ENCODE assay signal across 8 cellular contexts in the genomic region with DNA sequence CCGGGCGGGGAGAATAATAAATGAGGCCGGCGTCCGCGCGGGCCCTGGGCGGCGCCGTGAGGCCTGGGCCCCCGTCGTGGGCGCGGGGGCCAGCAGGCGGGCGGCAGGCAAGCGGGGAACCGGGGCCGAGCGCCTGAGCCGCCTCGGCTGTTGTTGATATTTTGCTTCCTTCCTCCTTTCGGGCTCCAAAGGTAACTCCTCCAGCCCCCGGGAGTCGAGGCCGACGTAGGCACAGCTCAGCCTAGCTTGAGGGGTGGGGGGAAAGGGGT.
A peak's percentile ranks its signal among the peaks of the same experiment; 100 is the strongest.
DNase-seq lines count a peak whose midpoint lies in the region; ATAC-seq and TF ChIP-seq lines count a peak whose summit lies in the region.

A gene (minus strand): TSS at position 198 of the 269 bp plus-strand sequence. CDS start 17,483 bp downstream, outside the sequence.

- no peaks in the 10 kb centered on the region for H3K9me3 ChIP-seq in OCI-LY3 (ENCODE audit: insufficient read depth, low read length)

- DNase-seq in epithelial cell of esophagus (ENCODE audit: low read depth) (no peak), NCI-H82 treated with DMSO at 0.1 percent for 48 hours (lab: John Stamatoyannopoulos, UW; ENCODE audit: unreplicated experiment) (no peak), NCI-H510A treated with DMSO at 0.1 percent for 48 hours (lab: John Stamatoyannopoulos, UW) (no peak)
- DNase-seq in activated CD8-positive, alpha-beta memory T cell treated with anti-CD3 and anti-CD28 coated beads, Interleukin-2, amount 50 U/mL, for 4 hours: no peak

- no peak for TF ChIP-seq CTCF in OCI-LY3 (IDR thresholded peaks at IDR 0.05; ENCODE audit: low read depth, low read length)
- no peak for TF ChIP-seq CTCF in epithelial cell of esophagus (IDR thresholded peaks at IDR 0.05; ENCODE audit: insufficient read depth, low read depth, low read length, missing control alignments)
- no peak for TF ChIP-seq CTCF in nephron (IDR thresholded peaks at IDR 0.05; ENCODE audit: unreplicated experiment in 3 of 3)

- no peaks in the 10 kb centered on the region for H3K36me3 Mint-ChIP-seq in nephron (ENCODE audit: low read depth)

- H3K9ac ChIP-seq in OCI-LY3 (ENCODE audit: low read length): peak within 1 kb of the TSS; percentile 97

- H3K4me3 ChIP-seq in OCI-LY3 (ENCODE audit: low read length) (peak within 1 kb of the TSS; percentile 98), epithelial cell of esophagus (ENCODE audit: low read length) (peak within 1 kb of the TSS; percentile 85)

- H3K4me2 ChIP-seq in OCI-LY3 (ENCODE audit: low read length): peak within 1 kb of the TSS; percentile 89

- H3K79me2 ChIP-seq in OCI-LY3 (ENCODE audit: low read length): peaks cover 50% of the 10 kb centered on the region

- H2AFZ ChIP-seq in OCI-LY3 (ENCODE audit: low read depth, low read length): peak within 1 kb of the TSS; percentile 79; the same call in 1 of the 2 replicates

- H3K27me3 Mint-ChIP-seq in nephron (ENCODE audit: low read depth): no peaks in the 10 kb centered on the region

- H4K20me1 ChIP-seq in OCI-LY3 (ENCODE audit: insufficient read depth, low read length): peaks cover 41% of the 10 kb centered on the region

- peak; percentile 0 for ATAC-seq in GM21423 (IDR thresholded peaks at IDR 0.05; ENCODE audit: unreplicated experiment)
- ATAC-seq in GM18511 (IDR thresholded peaks at IDR 0.05; ENCODE audit: unreplicated experiment): no peak

- H3K4me3 Mint-ChIP-seq in nephron: peak within 1 kb of the TSS; percentile 95 to 98 (median 97)

- peaks cover 7% of the 10 kb centered on the region for H3K36me3 ChIP-seq in OCI-LY3 (replicated peaks; ENCODE audit: low read depth, low read length)

- peak within 1 kb of the TSS; percentile 92 to 99 (median 96) for H3K27ac Mint-ChIP-seq in nephron

- H3K27me3 ChIP-seq in OCI-LY3 (ENCODE audit: low read depth, low read length): no peaks in the 10 kb centered on the region

- peaks cover 77% of the 10 kb centered on the region for H3K4me1 Mint-ChIP-seq in nephron

- peak within 1 kb of the TSS; percentile 91 for H3K27ac ChIP-seq in OCI-LY3 (ENCODE audit: low read length)

- no peaks in the 10 kb centered on the region for H3K9me3 Mint-ChIP-seq in nephron

- H3K4me1 ChIP-seq in OCI-LY3 (ENCODE audit: low read length): peaks cover 73% of the 10 kb centered on the region
